In the genomic region with DNA sequence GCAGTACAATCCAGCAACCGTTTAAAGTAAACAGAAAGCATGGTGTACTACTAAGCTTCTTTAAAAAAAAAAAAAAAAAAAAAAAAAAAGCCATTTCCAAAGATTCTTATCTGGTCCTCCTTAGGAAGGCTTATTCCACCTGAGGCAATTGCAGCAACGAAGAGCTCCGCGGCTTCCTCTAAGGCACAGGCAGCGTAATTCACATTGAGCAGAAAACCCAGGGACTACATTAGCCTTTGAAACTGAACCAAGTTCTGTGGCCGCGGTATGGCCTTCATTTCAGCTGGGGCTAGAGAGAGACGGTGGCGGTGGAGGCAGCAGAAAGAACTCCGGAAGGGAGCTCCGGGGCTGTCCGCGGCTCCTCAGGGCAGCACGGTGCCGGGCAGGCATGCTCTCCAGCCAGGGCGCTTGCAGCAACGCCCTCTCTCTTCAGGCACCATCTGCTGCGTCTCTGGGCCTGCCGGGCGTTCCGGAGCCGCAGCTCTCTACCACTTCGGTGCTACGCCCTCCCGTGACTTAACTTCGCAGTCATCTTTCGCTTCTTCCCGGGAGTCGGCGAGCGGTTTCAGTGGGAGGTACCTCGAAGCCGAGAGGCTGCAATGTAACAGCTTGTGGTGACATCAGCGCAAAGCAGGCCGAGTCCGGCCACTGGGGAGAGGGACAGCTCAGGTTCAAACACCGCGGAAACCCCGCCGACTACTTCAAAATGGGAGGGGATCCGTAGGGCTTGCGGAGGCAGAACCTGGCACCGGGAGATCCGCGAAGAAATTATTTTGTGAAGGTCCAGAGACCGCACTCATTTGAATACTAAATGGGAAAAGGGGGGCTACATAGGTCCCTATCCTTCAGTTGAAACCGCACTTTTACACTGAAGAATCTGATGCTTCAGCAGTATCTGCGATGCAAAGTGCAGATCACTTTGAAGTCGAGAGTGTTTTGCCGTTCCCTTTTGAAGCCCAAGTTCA, we compare ENCODE assay signal across 1 cellular context.
TF ChIP-seq lines count a peak whose summit lies in the region.

No MANE protein-coding gene starts in this region.

TF ChIP-seq in K562, 482 proteins besides CTCF, POLR2A, EP300 and RAD21 (continued from another document and continues in another):
- TF ChIP-seq, protein P1, sequence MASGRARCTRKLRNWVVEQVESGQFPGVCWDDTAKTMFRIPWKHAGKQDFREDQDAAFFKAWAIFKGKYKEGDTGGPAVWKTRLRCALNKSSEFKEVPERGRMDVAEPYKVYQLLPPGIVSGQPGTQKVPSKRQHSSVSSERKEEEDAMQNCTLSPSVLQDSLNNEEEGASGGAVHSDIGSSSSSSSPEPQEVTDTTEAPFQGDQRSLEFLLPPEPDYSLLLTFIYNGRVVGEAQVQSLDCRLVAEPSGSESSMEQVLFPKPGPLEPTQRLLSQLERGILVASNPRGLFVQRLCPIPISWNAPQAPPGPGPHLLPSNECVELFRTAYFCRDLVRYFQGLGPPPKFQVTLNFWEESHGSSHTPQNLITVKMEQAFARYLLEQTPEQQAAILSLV (tag; IDR thresholded peaks at IDR 0.05): no peak
- TF ChIP-seq JUN (IDR thresholded peaks at IDR 0.05; ENCODE audit: borderline replicate concordance, low read depth, low read length) (peak; percentile 16; the same call in 1 of the 2 replicates), JUN (CRISPR knock-in tag; IDR thresholded peaks at IDR 0.05; ENCODE audit: borderline replicate concordance) (no peak; the same call in 1 of the 2 replicates), TSC22D4 (tag; IDR thresholded peaks at IDR 0.05) (no peak), NFATC3 (IDR thresholded peaks at IDR 0.05) (no peak), CBX1 (IDR thresholded peaks at IDR 0.05; ENCODE audit: low read depth) (peak; percentile 57; the same call in 1 of the 2 replicates), ZKSCAN3 (CRISPR knock-in tag; IDR thresholded peaks at IDR 0.05) (no peak), ZNF668 (CRISPR knock-in tag; IDR thresholded peaks at IDR 0.05) (no peak), CHD4 (IDR thresholded peaks at IDR 0.05; ENCODE audit: insufficient read depth, insufficient replicate concordance, low read depth, low read length, poor library complexity, severe bottlenecking) (no peak), SREBF2 (CRISPR knock-in tag; IDR thresholded peaks at IDR 0.05) (no peak), TARDBP (IDR thresholded peaks at IDR 0.05) (no peak), STAG1 (CRISPR knock-in tag; IDR thresholded peaks at IDR 0.05; ENCODE audit: borderline replicate concordance) (no peak), HDAC2 (IDR thresholded peaks at IDR 0.05) (peak; percentile 18; the same call in 1 of the 2 replicates), LEF1 (IDR thresholded peaks at IDR 0.05) (peak; percentile 34), CCAR2 (IDR thresholded peaks at IDR 0.05; ENCODE audit: low read depth, low read length) (no peak), ZBTB8A (IDR thresholded peaks at IDR 0.05; ENCODE audit: partially characterized antibody) (no peak), MEF2A (IDR thresholded peaks at IDR 0.05; ENCODE audit: control insufficient read depth, low read depth, low read length) (no peak), STAT5A (IDR thresholded peaks at IDR 0.05; ENCODE audit: borderline replicate concordance, low read length) (0 out of 2 replicates have a peak, but pooled peaks have one; percentile 27), ZNF707 (CRISPR knock-in tag; conservative IDR thresholded peaks at IDR 0.05) (no peak)
- TF ChIP-seq, protein P2, sequence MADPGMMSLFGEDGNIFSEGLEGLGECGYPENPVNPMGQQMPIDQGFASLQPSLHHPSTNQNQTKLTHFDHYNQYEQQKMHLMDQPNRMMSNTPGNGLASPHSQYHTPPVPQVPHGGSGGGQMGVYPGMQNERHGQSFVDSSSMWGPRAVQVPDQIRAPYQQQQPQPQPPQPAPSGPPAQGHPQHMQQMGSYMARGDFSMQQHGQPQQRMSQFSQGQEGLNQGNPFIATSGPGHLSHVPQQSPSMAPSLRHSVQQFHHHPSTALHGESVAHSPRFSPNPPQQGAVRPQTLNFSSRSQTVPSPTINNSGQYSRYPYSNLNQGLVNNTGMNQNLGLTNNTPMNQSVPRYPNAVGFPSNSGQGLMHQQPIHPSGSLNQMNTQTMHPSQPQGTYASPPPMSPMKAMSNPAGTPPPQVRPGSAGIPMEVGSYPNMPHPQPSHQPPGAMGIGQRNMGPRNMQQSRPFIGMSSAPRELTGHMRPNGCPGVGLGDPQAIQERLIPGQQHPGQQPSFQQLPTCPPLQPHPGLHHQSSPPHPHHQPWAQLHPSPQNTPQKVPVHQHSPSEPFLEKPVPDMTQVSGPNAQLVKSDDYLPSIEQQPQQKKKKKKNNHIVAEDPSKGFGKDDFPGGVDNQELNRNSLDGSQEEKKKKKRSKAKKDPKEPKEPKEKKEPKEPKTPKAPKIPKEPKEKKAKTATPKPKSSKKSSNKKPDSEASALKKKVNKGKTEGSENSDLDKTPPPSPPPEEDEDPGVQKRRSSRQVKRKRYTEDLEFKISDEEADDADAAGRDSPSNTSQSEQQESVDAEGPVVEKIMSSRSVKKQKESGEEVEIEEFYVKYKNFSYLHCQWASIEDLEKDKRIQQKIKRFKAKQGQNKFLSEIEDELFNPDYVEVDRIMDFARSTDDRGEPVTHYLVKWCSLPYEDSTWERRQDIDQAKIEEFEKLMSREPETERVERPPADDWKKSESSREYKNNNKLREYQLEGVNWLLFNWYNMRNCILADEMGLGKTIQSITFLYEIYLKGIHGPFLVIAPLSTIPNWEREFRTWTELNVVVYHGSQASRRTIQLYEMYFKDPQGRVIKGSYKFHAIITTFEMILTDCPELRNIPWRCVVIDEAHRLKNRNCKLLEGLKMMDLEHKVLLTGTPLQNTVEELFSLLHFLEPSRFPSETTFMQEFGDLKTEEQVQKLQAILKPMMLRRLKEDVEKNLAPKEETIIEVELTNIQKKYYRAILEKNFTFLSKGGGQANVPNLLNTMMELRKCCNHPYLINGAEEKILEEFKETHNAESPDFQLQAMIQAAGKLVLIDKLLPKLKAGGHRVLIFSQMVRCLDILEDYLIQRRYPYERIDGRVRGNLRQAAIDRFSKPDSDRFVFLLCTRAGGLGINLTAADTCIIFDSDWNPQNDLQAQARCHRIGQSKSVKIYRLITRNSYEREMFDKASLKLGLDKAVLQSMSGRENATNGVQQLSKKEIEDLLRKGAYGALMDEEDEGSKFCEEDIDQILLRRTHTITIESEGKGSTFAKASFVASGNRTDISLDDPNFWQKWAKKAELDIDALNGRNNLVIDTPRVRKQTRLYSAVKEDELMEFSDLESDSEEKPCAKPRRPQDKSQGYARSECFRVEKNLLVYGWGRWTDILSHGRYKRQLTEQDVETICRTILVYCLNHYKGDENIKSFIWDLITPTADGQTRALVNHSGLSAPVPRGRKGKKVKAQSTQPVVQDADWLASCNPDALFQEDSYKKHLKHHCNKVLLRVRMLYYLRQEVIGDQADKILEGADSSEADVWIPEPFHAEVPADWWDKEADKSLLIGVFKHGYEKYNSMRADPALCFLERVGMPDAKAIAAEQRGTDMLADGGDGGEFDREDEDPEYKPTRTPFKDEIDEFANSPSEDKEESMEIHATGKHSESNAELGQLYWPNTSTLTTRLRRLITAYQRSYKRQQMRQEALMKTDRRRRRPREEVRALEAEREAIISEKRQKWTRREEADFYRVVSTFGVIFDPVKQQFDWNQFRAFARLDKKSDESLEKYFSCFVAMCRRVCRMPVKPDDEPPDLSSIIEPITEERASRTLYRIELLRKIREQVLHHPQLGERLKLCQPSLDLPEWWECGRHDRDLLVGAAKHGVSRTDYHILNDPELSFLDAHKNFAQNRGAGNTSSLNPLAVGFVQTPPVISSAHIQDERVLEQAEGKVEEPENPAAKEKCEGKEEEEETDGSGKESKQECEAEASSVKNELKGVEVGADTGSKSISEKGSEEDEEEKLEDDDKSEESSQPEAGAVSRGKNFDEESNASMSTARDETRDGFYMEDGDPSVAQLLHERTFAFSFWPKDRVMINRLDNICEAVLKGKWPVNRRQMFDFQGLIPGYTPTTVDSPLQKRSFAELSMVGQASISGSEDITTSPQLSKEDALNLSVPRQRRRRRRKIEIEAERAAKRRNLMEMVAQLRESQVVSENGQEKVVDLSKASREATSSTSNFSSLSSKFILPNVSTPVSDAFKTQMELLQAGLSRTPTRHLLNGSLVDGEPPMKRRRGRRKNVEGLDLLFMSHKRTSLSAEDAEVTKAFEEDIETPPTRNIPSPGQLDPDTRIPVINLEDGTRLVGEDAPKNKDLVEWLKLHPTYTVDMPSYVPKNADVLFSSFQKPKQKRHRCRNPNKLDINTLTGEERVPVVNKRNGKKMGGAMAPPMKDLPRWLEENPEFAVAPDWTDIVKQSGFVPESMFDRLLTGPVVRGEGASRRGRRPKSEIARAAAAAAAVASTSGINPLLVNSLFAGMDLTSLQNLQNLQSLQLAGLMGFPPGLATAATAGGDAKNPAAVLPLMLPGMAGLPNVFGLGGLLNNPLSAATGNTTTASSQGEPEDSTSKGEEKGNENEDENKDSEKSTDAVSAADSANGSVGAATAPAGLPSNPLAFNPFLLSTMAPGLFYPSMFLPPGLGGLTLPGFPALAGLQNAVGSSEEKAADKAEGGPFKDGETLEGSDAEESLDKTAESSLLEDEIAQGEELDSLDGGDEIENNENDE (IDR thresholded peaks at IDR 0.05; ENCODE audit: low read depth, low read length): no peak
- TF ChIP-seq, protein P3, sequence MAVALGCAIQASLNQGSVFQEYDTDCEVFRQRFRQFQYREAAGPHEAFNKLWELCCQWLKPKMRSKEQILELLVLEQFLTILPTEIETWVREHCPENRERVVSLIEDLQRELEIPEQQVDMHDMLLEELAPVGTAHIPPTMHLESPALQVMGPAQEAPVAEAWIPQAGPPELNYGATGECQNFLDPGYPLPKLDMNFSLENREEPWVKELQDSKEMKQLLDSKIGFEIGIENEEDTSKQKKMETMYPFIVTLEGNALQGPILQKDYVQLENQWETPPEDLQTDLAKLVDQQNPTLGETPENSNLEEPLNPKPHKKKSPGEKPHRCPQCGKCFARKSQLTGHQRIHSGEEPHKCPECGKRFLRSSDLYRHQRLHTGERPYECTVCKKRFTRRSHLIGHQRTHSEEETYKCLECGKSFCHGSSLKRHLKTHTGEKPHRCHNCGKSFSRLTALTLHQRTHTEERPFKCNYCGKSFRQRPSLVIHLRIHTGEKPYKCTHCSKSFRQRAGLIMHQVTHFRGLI (CRISPR knock-in tag; IDR thresholded peaks at IDR 0.05): no peak
- TF ChIP-seq, protein P4, sequence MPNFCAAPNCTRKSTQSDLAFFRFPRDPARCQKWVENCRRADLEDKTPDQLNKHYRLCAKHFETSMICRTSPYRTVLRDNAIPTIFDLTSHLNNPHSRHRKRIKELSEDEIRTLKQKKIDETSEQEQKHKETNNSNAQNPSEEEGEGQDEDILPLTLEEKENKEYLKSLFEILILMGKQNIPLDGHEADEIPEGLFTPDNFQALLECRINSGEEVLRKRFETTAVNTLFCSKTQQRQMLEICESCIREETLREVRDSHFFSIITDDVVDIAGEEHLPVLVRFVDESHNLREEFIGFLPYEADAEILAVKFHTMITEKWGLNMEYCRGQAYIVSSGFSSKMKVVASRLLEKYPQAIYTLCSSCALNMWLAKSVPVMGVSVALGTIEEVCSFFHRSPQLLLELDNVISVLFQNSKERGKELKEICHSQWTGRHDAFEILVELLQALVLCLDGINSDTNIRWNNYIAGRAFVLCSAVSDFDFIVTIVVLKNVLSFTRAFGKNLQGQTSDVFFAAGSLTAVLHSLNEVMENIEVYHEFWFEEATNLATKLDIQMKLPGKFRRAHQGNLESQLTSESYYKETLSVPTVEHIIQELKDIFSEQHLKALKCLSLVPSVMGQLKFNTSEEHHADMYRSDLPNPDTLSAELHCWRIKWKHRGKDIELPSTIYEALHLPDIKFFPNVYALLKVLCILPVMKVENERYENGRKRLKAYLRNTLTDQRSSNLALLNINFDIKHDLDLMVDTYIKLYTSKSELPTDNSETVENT (CRISPR knock-in tag; IDR thresholded peaks at IDR 0.05): no peak
